ENCODE assay signal across 14 cellular contexts in the genomic region with DNA sequence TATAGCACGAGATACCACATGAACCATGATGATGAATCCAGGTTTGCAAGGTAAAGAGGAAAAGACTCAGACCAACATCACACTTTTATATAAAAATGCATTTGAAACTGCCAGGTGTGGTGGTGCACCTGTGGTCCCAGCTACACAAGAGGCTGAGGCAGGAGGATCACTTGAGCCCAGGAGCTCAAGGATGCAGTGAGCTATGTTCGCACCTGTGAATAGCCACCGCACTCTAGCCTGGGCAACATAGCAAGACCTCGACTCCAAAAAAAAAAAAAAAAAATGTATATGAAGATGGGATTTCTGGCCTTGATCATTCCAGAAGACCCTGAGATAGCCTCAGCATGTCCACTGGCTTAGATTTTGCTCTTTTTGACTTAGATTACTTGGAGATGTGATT.
A peak's percentile ranks its signal among the peaks of the same experiment; 100 is the strongest.
DNase-seq lines count a peak whose midpoint lies in the region; ATAC-seq and TF ChIP-seq lines count a peak whose summit lies in the region.
"Had no signal": no experiment of that assay in that cellular context is flagged by ENCODE, and none has a peak within 500 bp of the region (broad histone marks: within the 10 kb centered on the region; RNA-seq: fewer than 3 reads in every experiment).

No MANE protein-coding gene starts in this region.

- H4K5ac ChIP-seq in H9 (ENCODE audit: insufficient read length, low read depth, low read length): no peak overlapping the region

- no peak overlapping the region for H2BK120ac ChIP-seq in H9 (ENCODE audit: low read depth, low read length, poor library complexity, severe bottlenecking)

- H3K4me3 ChIP-seq in MM.1S (ENCODE audit: low read length): no peak overlapping the region
- no peak overlapping the region for H3K4me3 ChIP-seq in endodermal cell (ENCODE audit: low read length)
- H3K4me3 ChIP-seq: GM23248 had no signal

- H3K9me3 Mint-ChIP-seq in H9 (no peaks in the 10 kb centered on the region), endodermal cell (peaks cover 1% of the 10 kb centered on the region)
- H3K9me3 Mint-ChIP-seq: CD4-positive, alpha-beta memory T cell had no signal

- H3K14ac ChIP-seq in H9 (ENCODE audit: insufficient read depth, low read length): no peak overlapping the region

- H3K27me3 Mint-ChIP-seq in H9 (ENCODE audit: low read depth) (no peaks in the 10 kb centered on the region), endodermal cell (ENCODE audit: insufficient read depth) (no peaks in the 10 kb centered on the region)

- no peaks in the 10 kb centered on the region for H4K20me1 ChIP-seq in H9 (ENCODE audit: control insufficient read depth, insufficient read depth, insufficient read length)
- peaks cover 22% of the 10 kb centered on the region for H4K20me1 ChIP-seq in MM.1S (ENCODE audit: insufficient read depth, low read length)

- no peak overlapping the region for H2BK12ac ChIP-seq in H9 (ENCODE audit: insufficient read length, low read depth, low read length)

- no peak overlapping the region for H2AFZ ChIP-seq in H9 (ENCODE audit: low read length)
- H2AFZ ChIP-seq in MM.1S (ENCODE audit: low read length): no peak overlapping the region
- H2AFZ ChIP-seq: GM23248 had no signal

- H2BK20ac ChIP-seq in H9 (ENCODE audit: low read depth, low read length, poor library complexity, severe bottlenecking): no peak overlapping the region

- H4K91ac ChIP-seq in H9 (ENCODE audit: insufficient read length, low read depth, low read length): no peak overlapping the region

- H3K36me3 ChIP-seq in MM.1S (replicated peaks; ENCODE audit: insufficient read depth, low read length) (no peaks in the 10 kb centered on the region), endodermal cell (ENCODE audit: control insufficient read depth, insufficient read depth, low read length) (no peaks in the 10 kb centered on the region)

- H3K36me3 Mint-ChIP-seq in H9 (ENCODE audit: insufficient read depth in 1 of 3, low read depth in 3 of 3): no peaks in the 10 kb centered on the region
- peaks cover 2% of the 10 kb centered on the region for H3K36me3 Mint-ChIP-seq in endodermal cell (ENCODE audit: low read depth)
- H3K36me3 Mint-ChIP-seq: CD4-positive, alpha-beta memory T cell had no signal

- peaks cover 70 to 72% of the 10 kb centered on the region in 2 experiments for H3K4me1 Mint-ChIP-seq in H9
- peaks cover 67% of the 10 kb centered on the region for H3K4me1 Mint-ChIP-seq in endodermal cell
- H3K4me1 Mint-ChIP-seq: CD4-positive, alpha-beta memory T cell had no signal

- H3K4ac ChIP-seq in H9 (ENCODE audit: low read depth, low read length): no peak overlapping the region

- no peak overlapping the region for H3T11ph ChIP-seq in H9 (ENCODE audit: low read length)

- H3K9me2 ChIP-seq in MM.1S (replicated peaks; ENCODE audit: insufficient read depth, low read length): no peaks in the 10 kb centered on the region

- H3K9me3 ChIP-seq in H9 (ENCODE audit: control insufficient read depth, low read depth, low read length) (no peaks in the 10 kb centered on the region), MM.1S (replicated peaks; ENCODE audit: insufficient read depth, low read length) (no peaks in the 10 kb centered on the region), endodermal cell (ENCODE audit: control insufficient read depth, low read length) (no peaks in the 10 kb centered on the region)

- H3K18ac ChIP-seq in H9 (ENCODE audit: insufficient read length, low read depth, low read length): no peak overlapping the region

- no peak for TF ChIP-seq CTCF in H9 (conservative IDR thresholded peaks at IDR 0.05)
- no peak for TF ChIP-seq CTCF in MM.1S (IDR thresholded peaks at IDR 0.05; ENCODE audit: low read length)
- no peak for TF ChIP-seq CTCF in endodermal cell (conservative IDR thresholded peaks at IDR 0.05)

- WGBS in H9 (ENCODE audit: extremely low coverage, insufficient read length, low lambda C conversion rate): no CpG with 5 or more reads among the region's 4 CpGs
- WGBS in endodermal cell (ENCODE audit: insufficient coverage in 1 of 2, insufficient read length in 1 of 2), 2 experiments: 97 to 100% methylated on average over 3 to 4 of the region's 4 CpGs

- H4K8ac ChIP-seq in H9 (replicated peaks; ENCODE audit: insufficient read length, low read depth, low read length): no peak overlapping the region

- no peak overlapping the region for H3K23ac ChIP-seq in H9 (ENCODE audit: insufficient read length, low read depth, low read length)

- ATAC-seq in GM21723 (IDR thresholded peaks at IDR 0.05; ENCODE audit: unreplicated experiment) (no peak), HG03095 (IDR thresholded peaks at IDR 0.05; ENCODE audit: unreplicated experiment) (no peak), GM18867 (IDR thresholded peaks at IDR 0.05; ENCODE audit: unreplicated experiment) (no peak)

- no peak overlapping the region for H3K4me3 Mint-ChIP-seq in H9
- no peak overlapping the region for H3K4me3 Mint-ChIP-seq in endodermal cell
- H3K4me3 Mint-ChIP-seq: CD4-positive, alpha-beta memory T cell had no signal

- peak overlapping the region; percentile 15 for H2AK5ac ChIP-seq in H9 (ENCODE audit: insufficient read length, low read length)

- no peak overlapping the region for H3K9ac ChIP-seq in H9 (ENCODE audit: extremely low read depth, insufficient read length, low read length)
- H3K9ac ChIP-seq in MM.1S (ENCODE audit: low read length): no peak overlapping the region
- no peak overlapping the region for H3K9ac ChIP-seq in endodermal cell (ENCODE audit: extremely low read depth, low read length, poor library complexity, severe bottlenecking)
- H3K9ac ChIP-seq: GM23248 had no signal

- no peak overlapping the region for H2BK15ac ChIP-seq in H9 (ENCODE audit: low read depth, low read length)

- H3K56ac ChIP-seq in H9 (ENCODE audit: insufficient read length, low read depth, low read length): no peak overlapping the region

- H3K79me2 ChIP-seq in H9 (ENCODE audit: insufficient read depth, low read length): peaks cover 6% of the 10 kb centered on the region; the same call in 1 of the 2 replicates
- H3K79me2 ChIP-seq in MM.1S (ENCODE audit: low read length): peaks cover 70% of the 10 kb centered on the region

- H3K4me1 ChIP-seq in H9 (ENCODE audit: insufficient read depth, low read length): peaks cover 30% of the 10 kb centered on the region
- H3K4me1 ChIP-seq in MM.1S (ENCODE audit: low read length): peaks cover 12% of the 10 kb centered on the region; the same call in 1 of the 2 replicates
- peaks cover 14% of the 10 kb centered on the region for H3K4me1 ChIP-seq in endodermal cell (ENCODE audit: control insufficient read depth, insufficient read depth, low read length)

- peak overlapping the region in 1 of 3 experiments; percentile 97; a peak in 1 of 7 replicates for H3K27ac Mint-ChIP-seq in H9
- H3K27ac Mint-ChIP-seq in endodermal cell: no peak overlapping the region
- H3K27ac Mint-ChIP-seq: CD4-positive, alpha-beta memory T cell had no signal

- H3K27ac ChIP-seq in H9 (ENCODE audit: insufficient read length, low read depth, low read length) (no peak overlapping the region), MM.1S (ENCODE audit: low read length) (no peak overlapping the region), endodermal cell (ENCODE audit: low read depth, low read length) (no peak overlapping the region)
- H3K27ac ChIP-seq: GM23248 had no signal

- no peak overlapping the region for H2BK5ac ChIP-seq in H9 (ENCODE audit: insufficient read length, low read length)

- DNase-seq in H9: no peak
- DNase-seq in MM.1S: peak; percentile 18
- DNase-seq in endodermal cell: peak; percentile 22
- DNase-seq: C1 segment of cervical spinal cord; Calu3; CD4-positive, alpha-beta memory T cell; COR-L47; DMS79 treated with DMSO at 0.1 percent for 48 hours; GF-D8; GM23248; HCEC 1CT had no signal

- H3K79me1 ChIP-seq in H9 (ENCODE audit: insufficient read depth, low read depth, low read length, poor library complexity, severe bottlenecking): peaks cover 5% of the 10 kb centered on the region

- H3K4me2 ChIP-seq in H9 (ENCODE audit: insufficient read depth, insufficient read length, low read length) (peak overlapping the region; percentile 36), MM.1S (ENCODE audit: low read depth, low read length) (no peak overlapping the region)

- H3K23me2 ChIP-seq in H9 (ENCODE audit: insufficient read length, low read depth, low read length, poor library complexity, severe bottlenecking): no peaks in the 10 kb centered on the region

- H3F3A ChIP-seq in MM.1S (ENCODE audit: insufficient read depth, low read length): no peaks in the 10 kb centered on the region; the same call in 1 of the 2 replicates

- H3K27me3 ChIP-seq in H9 (ENCODE audit: insufficient read depth, low read length) (no peaks in the 10 kb centered on the region), MM.1S (replicated peaks; ENCODE audit: insufficient read depth, low read length) (no peaks in the 10 kb centered on the region), endodermal cell (ENCODE audit: control insufficient read depth, insufficient read depth, low read length, poor library complexity, severe bottlenecking) (no peaks in the 10 kb centered on the region)
